11 cellular contexts compared by ENCODE assay signal in genomic region chr17:1030684-1031557, GRCh38. TPM values are rescaled to one million over a fixed set of nuclear protein-coding genes. Genes with fewer than 3 reads are reported as not detected.
A peak's percentile ranks its signal among the peaks of the same experiment; 100 is the strongest.
DNase-seq lines count a peak whose midpoint lies in the region; ATAC-seq and TF ChIP-seq lines count a peak whose summit lies in the region.
"Had no signal": no experiment of that assay in that cellular context is flagged by ENCODE, and none has a peak within 500 bp of the region (broad histone marks: within the 10 kb centered on the region; RNA-seq: fewer than 3 reads in every experiment).

No MANE protein-coding gene starts in this region.

- H3K4me3 ChIP-seq in MG63 (no peak overlapping the region), fibroblast of lung (replicated peaks in 1 of 4; ENCODE audit: control extremely low read depth in 1 of 4, insufficient read depth in 1 of 4, low read depth in 3 of 4, low read length in 4 of 4) (peak overlapping the region in 3 of 4 experiments; percentile 9 to 45 (median 15)), mucosa of rectum (ENCODE audit: low read length in 2 of 2) (no peak overlapping the region), thyroid gland (replicated peaks in 1 of 3) (peak overlapping the region in 1 of 3 donors; percentile 14)
- no peak overlapping the region for H3K4me3 ChIP-seq in effector memory CD4-positive, alpha-beta T cell (ENCODE audit: insufficient read depth, low read depth, low read length, poor library complexity, severe bottlenecking)

- H3K79me2 ChIP-seq in fibroblast of lung (ENCODE audit: control insufficient read depth, insufficient read depth, low read length): no peaks in the 10 kb centered on the region

- no peaks in the 10 kb centered on the region for H4K20me1 ChIP-seq in fibroblast of lung (ENCODE audit: control insufficient read depth, extremely low read depth, insufficient read depth, low read length)

- DNase-seq in MG63 (peak; percentile 74), fibroblast of lung (ENCODE audit: low read depth in 2 of 2) (peak in 1 of 2 donors; percentile 22), thyroid gland (peak; percentile 32 to 55), putamen (ENCODE audit: low spot score) (no peak)
- no peak for DNase-seq in effector memory CD4-positive, alpha-beta T cell
- DNase-seq: naive thymus-derived CD8-positive, alpha-beta T cell; NCI-H187 treated with DMSO at 0.1 percent for 48 hours; T-helper 9 cell had no signal

- no peak for TF ChIP-seq POLR2A in thyroid gland (IDR thresholded peaks at IDR 0.05)

- intact Hi-C loops in thyroid gland (cut with DNase I): no loop called here

- H3K27ac ChIP-seq in fibroblast of lung (ENCODE audit: insufficient read depth, low read length) (no peak overlapping the region), mucosa of rectum (ENCODE audit: low read depth in 2 of 2, low read length in 2 of 2) (peak overlapping the region; percentile 35 to 37), thyroid gland (peak overlapping the region in 1 of 3 donors; percentile 44)
- H3K27ac ChIP-seq in effector memory CD4-positive, alpha-beta T cell (ENCODE audit: insufficient read depth, low read length, poor library complexity, severe bottlenecking): no peak overlapping the region

- no peak overlapping the region for H3K9ac ChIP-seq in fibroblast of lung (ENCODE audit: insufficient read depth, low read length)
- peak overlapping the region in 1 of 2 donors; percentile 5 for H3K9ac ChIP-seq in mucosa of rectum (ENCODE audit: low read depth in 1 of 2, low read length in 2 of 2)

- H3K27me3 ChIP-seq in MG63 (no peaks in the 10 kb centered on the region), fibroblast of lung (ENCODE audit: control insufficient read depth, insufficient read depth, low read length) (no peaks in the 10 kb centered on the region), mucosa of rectum (ENCODE audit: control insufficient read depth in 2 of 2, insufficient read depth in 2 of 2, low read length in 2 of 2) (no peaks in the 10 kb centered on the region), thyroid gland (no peaks in the 10 kb centered on the region)
- no peaks in the 10 kb centered on the region for H3K27me3 ChIP-seq in effector memory CD4-positive, alpha-beta T cell (replicated peaks; ENCODE audit: control insufficient read depth, insufficient read depth, low read length, poor library complexity, severe bottlenecking)

- ATAC-seq in GM19328 (IDR thresholded peaks at IDR 0.05; ENCODE audit: unreplicated experiment): no peak
- no peak for ATAC-seq in HG02623 (IDR thresholded peaks at IDR 0.05; ENCODE audit: unreplicated experiment)
- ATAC-seq: naive thymus-derived CD8-positive, alpha-beta T cell had no signal

- H3K4me2 ChIP-seq in fibroblast of lung (ENCODE audit: extremely low read depth, insufficient read depth, low read length): peak overlapping the region; percentile 54

- no peak for TF ChIP-seq CTCF in fibroblast of lung (conservative IDR thresholded peaks at IDR 0.05 in 1 of 2, IDR thresholded peaks at IDR 0.05 in 1 of 2; ENCODE audit: low read depth in 1 of 2, low read length in 2 of 2)
- no peak for TF ChIP-seq CTCF in thyroid gland (IDR thresholded peaks at IDR 0.05)

- H3K9me3 ChIP-seq in MG63 (no peaks in the 10 kb centered on the region), fibroblast of lung (ENCODE audit: control insufficient read depth, insufficient read depth, low read depth, low read length) (no peaks in the 10 kb centered on the region), mucosa of rectum (ENCODE audit: control insufficient read depth in 2 of 2, low read length in 2 of 2) (no peaks in the 10 kb centered on the region), thyroid gland (no peaks in the 10 kb centered on the region)
- H3K9me3 ChIP-seq in effector memory CD4-positive, alpha-beta T cell (ENCODE audit: control insufficient read depth, low read length): no peaks in the 10 kb centered on the region

- no peak overlapping the region for H2AFZ ChIP-seq in fibroblast of lung (ENCODE audit: low read length)

- H3K36me3 ChIP-seq in MG63 (no peaks in the 10 kb centered on the region), fibroblast of lung (ENCODE audit: control insufficient read depth, insufficient read depth, low read length) (no peaks in the 10 kb centered on the region), mucosa of rectum (ENCODE audit: control insufficient read depth in 2 of 2, insufficient read depth in 2 of 2, low read length in 2 of 2) (peaks cover 23 to 38% of the 10 kb centered on the region in 2 donors), thyroid gland (no peaks in the 10 kb centered on the region)
- H3K36me3 ChIP-seq in effector memory CD4-positive, alpha-beta T cell (ENCODE audit: control insufficient read depth, insufficient read depth, low read length): peaks cover 14% of the 10 kb centered on the region

- H3K4me1 ChIP-seq in fibroblast of lung (ENCODE audit: control insufficient read depth, extremely low read depth, insufficient read depth, low read length) (peaks cover 23% of the 10 kb centered on the region), mucosa of rectum (ENCODE audit: control insufficient read depth in 2 of 2, insufficient read depth in 2 of 2, low read length in 2 of 2) (no peaks in the 10 kb centered on the region), thyroid gland (peaks cover 17 to 37% of the 10 kb centered on the region in 2 donors)
- H3K4me1 ChIP-seq in effector memory CD4-positive, alpha-beta T cell (ENCODE audit: control insufficient read depth, insufficient read depth, low read length, poor library complexity, severe bottlenecking): no peaks in the 10 kb centered on the region

- 56 to 100% methylated on average over 2 to 16 of the region's 48 CpGs for WGBS in thyroid gland, 2 donors

RNA-seq across cellular contexts. Expression of gene TIMM22, which starts 34.0 kb away (rescaled TPM):
- 16.0 and 22.8 TPM in 2 replicates for total RNA-seq in MG63 (2014; rRNA removed; shearing (Covaris generic); ENCODE audit: low replicate concordance)
- 10.5 and 13.4 TPM in 2 replicates for total RNA-seq in fibroblast of lung
- 17.4 and 21.9 TPM in 2 replicates for polyA plus RNA-seq in fibroblast of lung
- 15.6 and 21.0 TPM in 2 replicates for polyA plus RNA-seq in fibroblast of lung (2012)
- polyA minus RNA-seq in fibroblast of lung (ENCODE audit: low replicate concordance): 10.2 and 15.1 TPM in 2 replicates
- total RNA-seq in thyroid gland: 10 to 100 TPM; 14.7 to 17.1 (median 14.9) TPM

RNA-seq across cellular contexts. Expression of gene NXN, which starts 51.3 kb away (rescaled TPM):
- total RNA-seq in MG63 (2014; rRNA removed; shearing (Covaris generic); ENCODE audit: low replicate concordance): 95.7 and 100 TPM in 2 replicates
- total RNA-seq in fibroblast of lung (48.0 and 53.8 TPM in 2 replicates), thyroid gland (10 to 100 TPM; 14.5 to 18.3 (median 17.2) TPM)
- polyA plus RNA-seq in fibroblast of lung: 38.5 and 75.6 TPM in 2 replicates
- 45.5 and 79.1 TPM in 2 replicates for polyA plus RNA-seq in fibroblast of lung (2012)
- 109 and 204 TPM in 2 replicates for polyA minus RNA-seq in fibroblast of lung (ENCODE audit: low replicate concordance)

Comparison
In these comparisons a context has a peak if more than half of its experiments do, and no peak if none do; other contexts are left out.
1. DNase-seq: peak in MG63 (single experiment) and thyroid gland (2 of 2); none in putamen (single experiment) and effector memory CD4-positive, alpha-beta T cell (0 of 3).
2. H3K4me3 ChIP-seq: peak in fibroblast of lung (3 of 4); none in MG63 (single experiment), mucosa of rectum (0 of 2) and effector memory CD4-positive, alpha-beta T cell (single experiment).
3. H3K27ac ChIP-seq: peak in mucosa of rectum (2 of 2); none in fibroblast of lung (single experiment) and effector memory CD4-positive, alpha-beta T cell (single experiment).